8 cellular contexts compared by ENCODE assay signal in genomic region chr17:69581061-69581955, GRCh38.
DNase-seq lines count a peak whose midpoint lies in the region; ATAC-seq lines count a peak whose summit lies in the region.

No MANE protein-coding gene starts in this region.

- H3K27me3 ChIP-seq in neuron (ENCODE audit: insufficient read depth, low read length): no peaks in the 10 kb centered on the region

- H3K36me3 ChIP-seq in neuron (ENCODE audit: insufficient read depth, low read length): no peaks in the 10 kb centered on the region

- peak overlapping the region; percentile 43 for H2AFZ ChIP-seq in neuron (ENCODE audit: low read depth, low read length)

- no peaks in the 10 kb centered on the region for H3K4me1 ChIP-seq in neuron (ENCODE audit: insufficient read depth, low read length)

- ATAC-seq in HG02943 (IDR thresholded peaks at IDR 0.05; ENCODE audit: low read depth, unreplicated experiment): peak; percentile 80

- no peaks in the 10 kb centered on the region for H3K9me3 ChIP-seq in neuron (ENCODE audit: low read length)

- DNase-seq in activated T-cell treated with anti-CD3 and anti-CD28 coated beads, Interleukin-2, amount 50 U/mL, for 1 hour: peak; percentile 20
- DNase-seq in activated T-cell treated with anti-CD3 and anti-CD28 coated beads for 4 hours (no peak), UCSD-AML1 (lab: John Stamatoyannopoulos, UW; ENCODE audit: unreplicated experiment) (peak; percentile 34), 8988T (no peak), NCI-H1694 treated with DMSO at 0.1 percent for 48 hours (lab: John Stamatoyannopoulos, UW) (no peak), hepatic stellate cell (ENCODE audit: low spot score) (no peak)

- no peak overlapping the region for H3K4me3 ChIP-seq in neuron (ENCODE audit: low read length)

Comparison
In these comparisons a context has a peak if more than half of its experiments do, and no peak if none do; other contexts are left out.
1. DNase-seq: peak in activated T-cell treated with anti-CD3 and anti-CD28 coated beads, Interleukin-2, amount 50 U/mL, for 1 hour (single experiment) and UCSD-AML1 (single experiment); none in activated T-cell treated with anti-CD3 and anti-CD28 coated beads for 4 hours (single experiment), 8988T (single experiment), NCI-H1694 treated with DMSO at 0.1 percent for 48 hours (single experiment) and hepatic stellate cell (single experiment).